16 cellular contexts compared by ENCODE assay signal in the genomic region with DNA sequence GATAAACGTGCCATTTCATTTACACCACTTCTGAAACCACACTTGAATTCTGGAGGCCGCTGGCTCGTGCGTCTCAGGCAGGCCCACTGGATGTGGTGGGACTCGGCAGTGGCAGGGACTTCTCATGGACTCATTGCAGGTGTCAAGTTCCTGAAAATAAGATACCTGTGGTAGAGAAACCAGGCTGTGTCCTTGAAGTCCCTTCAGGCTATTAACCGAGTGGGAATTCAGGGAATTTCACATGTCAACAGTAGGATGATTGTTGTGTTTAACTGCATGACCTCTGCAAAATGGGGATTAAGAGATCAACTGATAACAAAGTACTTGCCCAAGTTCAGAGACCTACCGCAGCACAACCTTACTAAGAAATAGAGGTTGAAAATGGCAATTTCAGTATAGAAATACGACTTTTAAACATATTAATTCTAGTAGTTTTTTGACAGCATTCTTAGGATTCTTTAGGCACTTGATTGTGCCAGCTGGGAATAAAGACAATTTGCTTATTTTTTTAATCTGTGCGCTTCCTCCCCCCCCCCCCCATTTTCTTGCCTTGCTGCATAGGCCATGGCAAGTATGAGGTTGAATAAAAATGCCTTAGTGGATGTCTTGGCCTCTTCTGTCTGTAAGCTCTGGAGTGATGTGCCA.
"Had no signal": no experiment of that assay in that cellular context is flagged by ENCODE, and none has a peak within 500 bp of the region (broad histone marks: within the 10 kb centered on the region; RNA-seq: fewer than 3 reads in every experiment).

No MANE protein-coding gene starts in this region.

- H3K36me3 ChIP-seq: tibial artery had no signal

- H3K4me1 ChIP-seq: tibial artery had no signal

- ATAC-seq: activated CD8-positive, alpha-beta T cell treated with anti-CD3 and anti-CD28 coated beads for 36 hours; activated T-cell treated with anti-CD3 and anti-CD28 coated beads, Interleukin-2, amount 50 U/mL, for 72 hours; esophagus mucosa; mucosa of descending colon; naive thymus-derived CD8-positive, alpha-beta T cell; right cardiac atrium had no signal

- H3K9me3 Mint-ChIP-seq: activated CD8-positive, alpha-beta T cell treated with anti-CD3 and anti-CD28 coated beads for 36 hours; activated naive CD8-positive, alpha-beta T cell treated with anti-CD3 and anti-CD28 coated beads for 36 hours; activated T-cell treated with anti-CD3 and anti-CD28 coated beads, Interleukin-2, amount 50 U/mL, for 72 hours; naive thymus-derived CD8-positive, alpha-beta T cell had no signal

- H3K4me3 ChIP-seq: dorsolateral prefrontal cortex, mucosa of descending colon, tibial artery had no signal

- H3K9me3 ChIP-seq: mucosa of descending colon, neutrophil, tibial artery had no signal

- H3K4me3 Mint-ChIP-seq: activated CD8-positive, alpha-beta T cell treated with anti-CD3 and anti-CD28 coated beads for 36 hours; activated naive CD8-positive, alpha-beta T cell treated with anti-CD3 and anti-CD28 coated beads for 36 hours; activated T-cell treated with anti-CD3 and anti-CD28 coated beads, Interleukin-2, amount 50 U/mL, for 72 hours; naive thymus-derived CD8-positive, alpha-beta T cell had no signal

- H3K36me3 Mint-ChIP-seq: naive thymus-derived CD8-positive, alpha-beta T cell had no signal

- H3K4me1 Mint-ChIP-seq: activated naive CD8-positive, alpha-beta T cell treated with anti-CD3 and anti-CD28 coated beads for 36 hours had no signal

- H3K27ac ChIP-seq: dorsolateral prefrontal cortex, neutrophil, tibial artery had no signal

- H3K27ac Mint-ChIP-seq: activated CD8-positive, alpha-beta T cell treated with anti-CD3 and anti-CD28 coated beads for 36 hours; activated naive CD8-positive, alpha-beta T cell treated with anti-CD3 and anti-CD28 coated beads for 36 hours; activated T-cell treated with anti-CD3 and anti-CD28 coated beads, Interleukin-2, amount 50 U/mL, for 72 hours had no signal

- DNase-seq: activated CD4-positive, alpha-beta T cell treated with anti-CD3 and anti-CD28 coated beads for 1 hour; activated CD8-positive, alpha-beta memory T cell treated with anti-CD3 and anti-CD28 coated beads, Interleukin-2, amount 50 U/mL, for 4 hours; activated CD8-positive, alpha-beta T cell treated with anti-CD3 and anti-CD28 coated beads for 36 hours; activated gamma-delta T cell treated with Interleukin-2 at 50 U/mL for 16 hours; activated naive CD8-positive, alpha-beta T cell treated with anti-CD3 and anti-CD28 coated beads for 36 hours; activated T-cell treated with anti-CD3 and anti-CD28 coated beads, Interleukin-2, amount 50 U/mL, for 72 hours; anterior cingulate cortex; dorsolateral prefrontal cortex; mucosa of descending colon; naive thymus-derived CD8-positive, alpha-beta T cell; posterior cingulate gyrus; small intestine; tibial artery had no signal

- H3K27me3 Mint-ChIP-seq: activated CD8-positive, alpha-beta T cell treated with anti-CD3 and anti-CD28 coated beads for 36 hours had no signal
